15 cellular contexts compared by ENCODE assay signal in genomic region chr16:29318037-29318436, GRCh38.
DNase-seq lines count a peak whose midpoint lies in the region; ATAC-seq and TF ChIP-seq lines count a peak whose summit lies in the region.
"Had no signal": no experiment of that assay in that cellular context is flagged by ENCODE, and none has a peak within 500 bp of the region (broad histone marks: within the 10 kb centered on the region; RNA-seq: fewer than 3 reads in every experiment).

No MANE protein-coding gene starts in this region.

- H3K79me2 ChIP-seq in GM23248 (ENCODE audit: insufficient read depth) (no peaks in the 10 kb centered on the region), OCI-LY1 (ENCODE audit: insufficient read depth, low read length) (no peaks in the 10 kb centered on the region), fibroblast of lung (ENCODE audit: control insufficient read depth, insufficient read depth, low read length) (no peaks in the 10 kb centered on the region), parathyroid adenoma (no peaks in the 10 kb centered on the region)

- no peak overlapping the region for H3K9ac ChIP-seq in GM23248
- no peak overlapping the region for H3K9ac ChIP-seq in OCI-LY1 (ENCODE audit: low read length)
- no peak overlapping the region for H3K9ac ChIP-seq in fibroblast of lung (ENCODE audit: insufficient read depth, low read length)
- H3K9ac ChIP-seq in parathyroid adenoma, result no peak overlapping the region

- H3K4me1 ChIP-seq in GM23248 (ENCODE audit: insufficient read depth) (0 out of 2 replicates have a peak, but pooled peaks cover 12% of the 10 kb centered on the region), OCI-LY1 (ENCODE audit: insufficient read depth, low read length, severe bottlenecking) (peaks cover 14% of the 10 kb centered on the region), fibroblast of lung (ENCODE audit: control insufficient read depth, extremely low read depth, insufficient read depth, low read length) (peaks cover 3% of the 10 kb centered on the region), parathyroid adenoma (peaks cover 16% of the 10 kb centered on the region), thyroid gland (peaks cover 14 to 26% of the 10 kb centered on the region in 2 donors)

- H2AFZ ChIP-seq in GM23248 (no peak overlapping the region), OCI-LY1 (ENCODE audit: low read length) (no peak overlapping the region), fibroblast of lung (ENCODE audit: low read length) (no peak overlapping the region), parathyroid adenoma (no peak overlapping the region)

- in situ Hi-C loops in GM23248 (cut with MboI), result no loop called here

- H3K9me2 ChIP-seq in GM23248 (ENCODE audit: insufficient read depth) (no peaks in the 10 kb centered on the region), OCI-LY1 (ENCODE audit: low read depth, low read length) (no peaks in the 10 kb centered on the region)

- H3K27me3 ChIP-seq in GM23248 (replicated peaks; ENCODE audit: insufficient read depth), result no peaks in the 10 kb centered on the region
- no peaks in the 10 kb centered on the region; the same call in 1 of the 2 replicates for H3K27me3 ChIP-seq in OCI-LY1 (ENCODE audit: insufficient read depth, low read length)
- H3K27me3 ChIP-seq in fibroblast of lung (ENCODE audit: control insufficient read depth, insufficient read depth, low read length), result no peaks in the 10 kb centered on the region
- H3K27me3 ChIP-seq in parathyroid adenoma (ENCODE audit: control insufficient read depth, insufficient read depth, low read length), result no peaks in the 10 kb centered on the region
- no peaks in the 10 kb centered on the region for H3K27me3 ChIP-seq in thyroid gland
- H3K27me3 ChIP-seq: Peyer's patch had no signal

- intact Hi-C loops in thyroid gland (cut with DNase I), result no loop called here

- no peaks in the 10 kb centered on the region for H3K9me3 ChIP-seq in GM23248 (ENCODE audit: low read depth)
- H3K9me3 ChIP-seq in OCI-LY1 (ENCODE audit: low read length), result no peaks in the 10 kb centered on the region
- no peaks in the 10 kb centered on the region for H3K9me3 ChIP-seq in fibroblast of lung (ENCODE audit: control insufficient read depth, insufficient read depth, low read depth, low read length)
- H3K9me3 ChIP-seq in parathyroid adenoma (ENCODE audit: control insufficient read depth, low read length), result no peaks in the 10 kb centered on the region
- H3K9me3 ChIP-seq in thyroid gland, result no peaks in the 10 kb centered on the region
- H3K9me3 ChIP-seq: Peyer's patch had no signal

- H3K36me3 ChIP-seq in GM23248 (ENCODE audit: low read depth) (no peaks in the 10 kb centered on the region), OCI-LY1 (ENCODE audit: insufficient read depth, low read length) (no peaks in the 10 kb centered on the region), fibroblast of lung (ENCODE audit: control insufficient read depth, insufficient read depth, low read length) (no peaks in the 10 kb centered on the region), parathyroid adenoma (ENCODE audit: control insufficient read depth, insufficient read depth, low read length) (no peaks in the 10 kb centered on the region), thyroid gland (no peaks in the 10 kb centered on the region)
- H3K36me3 ChIP-seq: Peyer's patch had no signal

- ATAC-seq in GM19455 (IDR thresholded peaks at IDR 0.05; ENCODE audit: unreplicated experiment), result no peak
- ATAC-seq: T-cell had no signal

- TF ChIP-seq POLR2A in thyroid gland (IDR thresholded peaks at IDR 0.05), result no peak

- TF ChIP-seq CTCF in OCI-LY1 (IDR thresholded peaks at IDR 0.05; ENCODE audit: low read length) (peak; percentile 49), fibroblast of lung (conservative IDR thresholded peaks at IDR 0.05 in 1 of 2, IDR thresholded peaks at IDR 0.05 in 1 of 2; ENCODE audit: low read depth in 1 of 2, low read length in 2 of 2) (peak; percentile 18 to 20), parathyroid adenoma (IDR thresholded peaks at IDR 0.05) (no peak), thyroid gland (IDR thresholded peaks at IDR 0.05) (no peak)

- H3K27ac ChIP-seq in GM23248 (no peak overlapping the region), OCI-LY1 (ENCODE audit: low read depth, low read length, poor library complexity, severe bottlenecking) (no peak overlapping the region), fibroblast of lung (ENCODE audit: insufficient read depth, low read length) (peak overlapping the region; percentile 51), parathyroid adenoma (peak overlapping the region; percentile 48), thyroid gland (peak overlapping the region in 1 of 3 donors; percentile 54)
- H3K27ac ChIP-seq: Peyer's patch had no signal

- WGBS in GM23248 (ENCODE audit: low coverage in 1 of 2, low lambda C conversion rate in 2 of 2, missing lambda C conversion rate in 2 of 2), 2 experiments, result 88 to 93% methylated on average over 16 of the region's 16 CpGs
- 95% methylated on average over 16 of the region's 16 CpGs for WGBS in thyroid gland, 2 donors

- H3F3A ChIP-seq in GM23248 (ENCODE audit: insufficient read depth) (0 out of 2 replicates have a peak, but pooled peaks cover 4% of the 10 kb centered on the region), OCI-LY1 (ENCODE audit: insufficient read depth, low read length) (no peaks in the 10 kb centered on the region)

- H4K20me1 ChIP-seq in GM23248 (ENCODE audit: insufficient read depth) (no peaks in the 10 kb centered on the region), OCI-LY1 (ENCODE audit: insufficient read depth, low read length) (no peaks in the 10 kb centered on the region), fibroblast of lung (ENCODE audit: control insufficient read depth, extremely low read depth, insufficient read depth, low read length) (no peaks in the 10 kb centered on the region)

- H3K4me2 ChIP-seq in GM23248 (ENCODE audit: unreplicated experiment) (peak overlapping the region; percentile 34), OCI-LY1 (ENCODE audit: low read length) (peak overlapping the region; percentile 27; the same call in 1 of the 2 replicates), fibroblast of lung (ENCODE audit: extremely low read depth, insufficient read depth, low read length) (peak overlapping the region; percentile 48), parathyroid adenoma (ENCODE audit: low read length) (no peak overlapping the region)

- H3K4me3 ChIP-seq in GM23248 (no peak overlapping the region), OCI-LY1 (ENCODE audit: low read depth, low read length, poor library complexity, severe bottlenecking) (no peak overlapping the region), fibroblast of lung (replicated peaks in 1 of 4; ENCODE audit: control extremely low read depth in 1 of 4, insufficient read depth in 1 of 4, low read depth in 3 of 4, low read length in 4 of 4) (no peak overlapping the region), parathyroid adenoma (ENCODE audit: low read depth, low read length) (no peak overlapping the region), thyroid gland (replicated peaks in 1 of 3) (no peak overlapping the region)
- H3K4me3 ChIP-seq: Peyer's patch had no signal

- DNase-seq in GM23248 (no peak), fibroblast of lung (ENCODE audit: low read depth in 2 of 2) (no peak), NCI-H1436 (lab: John Stamatoyannopoulos, UW) (no peak), thyroid gland (no peak), globus pallidus (ENCODE audit: low spot score) (no peak)
- DNase-seq: activated CD4-positive, alpha-beta T cell treated with anti-CD3 and anti-CD28 coated beads, Interleukin-2, amount 10 ng/mL, durations not matched to agents 24 days and 14 days; amygdala; COR-L47; NCI-H1092 treated with DMSO at 0.1 percent for 48 hours; NCI-H226 had no signal

Comparison
In these comparisons a context has a peak if more than half of its experiments do, and no peak if none do; other contexts are left out.
1. H3K27ac ChIP-seq: peak in fibroblast of lung (single experiment) and parathyroid adenoma (single experiment); none in GM23248 (single experiment) and OCI-LY1 (single experiment).
2. CTCF ChIP-seq: peak in OCI-LY1 (single experiment) and fibroblast of lung (2 of 2); none in parathyroid adenoma (single experiment) and thyroid gland (0 of 6).